Comparison of ENCODE assay signal across 1 cellular context in the genomic region with DNA sequence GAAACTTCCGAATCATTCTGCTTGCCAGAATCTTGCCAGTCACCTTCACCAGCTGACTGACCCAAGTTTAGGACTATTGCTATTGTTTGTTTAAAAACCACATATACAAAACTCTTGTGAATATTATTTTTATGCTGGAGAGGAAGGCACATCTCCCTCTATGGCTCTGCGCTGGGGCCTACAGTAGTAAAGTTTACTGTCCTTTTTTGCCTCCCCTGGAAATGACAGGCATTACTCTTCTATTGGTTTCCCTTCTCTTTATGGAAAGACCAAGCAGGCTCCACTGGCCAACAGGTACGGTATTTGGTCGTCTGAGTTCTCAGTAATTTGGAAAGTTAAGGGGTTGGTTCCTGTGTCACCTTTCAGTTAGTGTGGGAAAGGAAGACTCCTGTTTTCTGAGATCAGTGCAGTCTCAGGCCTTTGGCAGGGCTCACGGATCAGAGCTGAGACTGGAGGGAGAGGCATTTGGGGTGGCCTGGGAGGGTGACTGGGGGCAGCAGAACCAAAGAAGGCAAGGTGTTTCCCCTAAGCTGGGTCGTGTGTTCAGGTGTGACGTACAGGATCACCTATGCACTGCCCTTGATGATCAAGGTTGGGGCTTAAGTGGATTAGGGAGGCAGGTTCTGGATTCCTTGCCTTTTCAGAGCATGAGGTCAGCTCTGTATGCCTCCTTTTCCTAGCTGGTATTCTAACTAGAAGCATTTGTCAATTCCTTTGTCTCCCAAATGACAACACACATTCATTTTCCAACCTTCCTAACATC.
TF ChIP-seq lines count a peak whose summit lies in the region.

No MANE protein-coding gene starts in this region.

TF ChIP-seq in H1, 55 proteins besides CTCF, POLR2A, EP300 and RAD21:
- TF ChIP-seq CTBP2 (IDR thresholded peaks at IDR 0.05; ENCODE audit: borderline replicate concordance, insufficient read depth, insufficient read length, low read length) (no peak), SP4 (IDR thresholded peaks at IDR 0.05; ENCODE audit: low read length) (no peak), NANOG (IDR thresholded peaks at IDR 0.05; ENCODE audit: insufficient read depth, low read depth, low read length, poor library complexity, severe bottlenecking) (no peak), TCF12 (IDR thresholded peaks at IDR 0.05; ENCODE audit: low read depth, low read length) (no peak), SRF (IDR thresholded peaks at IDR 0.05; ENCODE audit: low read depth, low read length) (no peak), EZH2 (IDR thresholded peaks at IDR 0.05; ENCODE audit: low read depth, low read length, severe bottlenecking) (no peak), RFX5 (IDR thresholded peaks at IDR 0.05; ENCODE audit: borderline replicate concordance, low read depth, low read length) (no peak), MAFK (IDR thresholded peaks at IDR 0.05; ENCODE audit: low read depth, low read length) (no peak), CEBPB (IDR thresholded peaks at IDR 0.05; ENCODE audit: low read depth, low read length) (no peak), KDM1A (IDR thresholded peaks at IDR 0.05; ENCODE audit: borderline replicate concordance, low read length) (no peak), ZNF274 (IDR thresholded peaks at IDR 0.05; ENCODE audit: borderline replicate concordance, extremely low read depth, low read length) (no peak), JUN (IDR thresholded peaks at IDR 0.05; ENCODE audit: low read depth, low read length) (no peak), POLR2AphosphoS5 (IDR thresholded peaks at IDR 0.05; ENCODE audit: low read depth, low read length) (no peak), SP1 (IDR thresholded peaks at IDR 0.05; ENCODE audit: low read depth, low read length) (no peak), TBP (IDR thresholded peaks at IDR 0.05; ENCODE audit: low read depth, low read length) (no peak), SIN3A (conservative IDR thresholded peaks at IDR 0.05 in 1 of 2, IDR thresholded peaks at IDR 0.05 in 1 of 2; ENCODE audit: low read depth in 1 of 2, low read length in 2 of 2) (no peak), KDM4A (IDR thresholded peaks at IDR 0.05; ENCODE audit: low read depth, low read length, severe bottlenecking) (no peak)
- TF ChIP-seq, protein P1, sequence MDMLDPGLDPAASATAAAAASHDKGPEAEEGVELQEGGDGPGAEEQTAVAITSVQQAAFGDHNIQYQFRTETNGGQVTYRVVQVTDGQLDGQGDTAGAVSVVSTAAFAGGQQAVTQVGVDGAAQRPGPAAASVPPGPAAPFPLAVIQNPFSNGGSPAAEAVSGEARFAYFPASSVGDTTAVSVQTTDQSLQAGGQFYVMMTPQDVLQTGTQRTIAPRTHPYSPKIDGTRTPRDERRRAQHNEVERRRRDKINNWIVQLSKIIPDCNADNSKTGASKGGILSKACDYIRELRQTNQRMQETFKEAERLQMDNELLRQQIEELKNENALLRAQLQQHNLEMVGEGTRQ (IDR thresholded peaks at IDR 0.05; ENCODE audit: low read length): no peak
- TF ChIP-seq, protein P2, sequence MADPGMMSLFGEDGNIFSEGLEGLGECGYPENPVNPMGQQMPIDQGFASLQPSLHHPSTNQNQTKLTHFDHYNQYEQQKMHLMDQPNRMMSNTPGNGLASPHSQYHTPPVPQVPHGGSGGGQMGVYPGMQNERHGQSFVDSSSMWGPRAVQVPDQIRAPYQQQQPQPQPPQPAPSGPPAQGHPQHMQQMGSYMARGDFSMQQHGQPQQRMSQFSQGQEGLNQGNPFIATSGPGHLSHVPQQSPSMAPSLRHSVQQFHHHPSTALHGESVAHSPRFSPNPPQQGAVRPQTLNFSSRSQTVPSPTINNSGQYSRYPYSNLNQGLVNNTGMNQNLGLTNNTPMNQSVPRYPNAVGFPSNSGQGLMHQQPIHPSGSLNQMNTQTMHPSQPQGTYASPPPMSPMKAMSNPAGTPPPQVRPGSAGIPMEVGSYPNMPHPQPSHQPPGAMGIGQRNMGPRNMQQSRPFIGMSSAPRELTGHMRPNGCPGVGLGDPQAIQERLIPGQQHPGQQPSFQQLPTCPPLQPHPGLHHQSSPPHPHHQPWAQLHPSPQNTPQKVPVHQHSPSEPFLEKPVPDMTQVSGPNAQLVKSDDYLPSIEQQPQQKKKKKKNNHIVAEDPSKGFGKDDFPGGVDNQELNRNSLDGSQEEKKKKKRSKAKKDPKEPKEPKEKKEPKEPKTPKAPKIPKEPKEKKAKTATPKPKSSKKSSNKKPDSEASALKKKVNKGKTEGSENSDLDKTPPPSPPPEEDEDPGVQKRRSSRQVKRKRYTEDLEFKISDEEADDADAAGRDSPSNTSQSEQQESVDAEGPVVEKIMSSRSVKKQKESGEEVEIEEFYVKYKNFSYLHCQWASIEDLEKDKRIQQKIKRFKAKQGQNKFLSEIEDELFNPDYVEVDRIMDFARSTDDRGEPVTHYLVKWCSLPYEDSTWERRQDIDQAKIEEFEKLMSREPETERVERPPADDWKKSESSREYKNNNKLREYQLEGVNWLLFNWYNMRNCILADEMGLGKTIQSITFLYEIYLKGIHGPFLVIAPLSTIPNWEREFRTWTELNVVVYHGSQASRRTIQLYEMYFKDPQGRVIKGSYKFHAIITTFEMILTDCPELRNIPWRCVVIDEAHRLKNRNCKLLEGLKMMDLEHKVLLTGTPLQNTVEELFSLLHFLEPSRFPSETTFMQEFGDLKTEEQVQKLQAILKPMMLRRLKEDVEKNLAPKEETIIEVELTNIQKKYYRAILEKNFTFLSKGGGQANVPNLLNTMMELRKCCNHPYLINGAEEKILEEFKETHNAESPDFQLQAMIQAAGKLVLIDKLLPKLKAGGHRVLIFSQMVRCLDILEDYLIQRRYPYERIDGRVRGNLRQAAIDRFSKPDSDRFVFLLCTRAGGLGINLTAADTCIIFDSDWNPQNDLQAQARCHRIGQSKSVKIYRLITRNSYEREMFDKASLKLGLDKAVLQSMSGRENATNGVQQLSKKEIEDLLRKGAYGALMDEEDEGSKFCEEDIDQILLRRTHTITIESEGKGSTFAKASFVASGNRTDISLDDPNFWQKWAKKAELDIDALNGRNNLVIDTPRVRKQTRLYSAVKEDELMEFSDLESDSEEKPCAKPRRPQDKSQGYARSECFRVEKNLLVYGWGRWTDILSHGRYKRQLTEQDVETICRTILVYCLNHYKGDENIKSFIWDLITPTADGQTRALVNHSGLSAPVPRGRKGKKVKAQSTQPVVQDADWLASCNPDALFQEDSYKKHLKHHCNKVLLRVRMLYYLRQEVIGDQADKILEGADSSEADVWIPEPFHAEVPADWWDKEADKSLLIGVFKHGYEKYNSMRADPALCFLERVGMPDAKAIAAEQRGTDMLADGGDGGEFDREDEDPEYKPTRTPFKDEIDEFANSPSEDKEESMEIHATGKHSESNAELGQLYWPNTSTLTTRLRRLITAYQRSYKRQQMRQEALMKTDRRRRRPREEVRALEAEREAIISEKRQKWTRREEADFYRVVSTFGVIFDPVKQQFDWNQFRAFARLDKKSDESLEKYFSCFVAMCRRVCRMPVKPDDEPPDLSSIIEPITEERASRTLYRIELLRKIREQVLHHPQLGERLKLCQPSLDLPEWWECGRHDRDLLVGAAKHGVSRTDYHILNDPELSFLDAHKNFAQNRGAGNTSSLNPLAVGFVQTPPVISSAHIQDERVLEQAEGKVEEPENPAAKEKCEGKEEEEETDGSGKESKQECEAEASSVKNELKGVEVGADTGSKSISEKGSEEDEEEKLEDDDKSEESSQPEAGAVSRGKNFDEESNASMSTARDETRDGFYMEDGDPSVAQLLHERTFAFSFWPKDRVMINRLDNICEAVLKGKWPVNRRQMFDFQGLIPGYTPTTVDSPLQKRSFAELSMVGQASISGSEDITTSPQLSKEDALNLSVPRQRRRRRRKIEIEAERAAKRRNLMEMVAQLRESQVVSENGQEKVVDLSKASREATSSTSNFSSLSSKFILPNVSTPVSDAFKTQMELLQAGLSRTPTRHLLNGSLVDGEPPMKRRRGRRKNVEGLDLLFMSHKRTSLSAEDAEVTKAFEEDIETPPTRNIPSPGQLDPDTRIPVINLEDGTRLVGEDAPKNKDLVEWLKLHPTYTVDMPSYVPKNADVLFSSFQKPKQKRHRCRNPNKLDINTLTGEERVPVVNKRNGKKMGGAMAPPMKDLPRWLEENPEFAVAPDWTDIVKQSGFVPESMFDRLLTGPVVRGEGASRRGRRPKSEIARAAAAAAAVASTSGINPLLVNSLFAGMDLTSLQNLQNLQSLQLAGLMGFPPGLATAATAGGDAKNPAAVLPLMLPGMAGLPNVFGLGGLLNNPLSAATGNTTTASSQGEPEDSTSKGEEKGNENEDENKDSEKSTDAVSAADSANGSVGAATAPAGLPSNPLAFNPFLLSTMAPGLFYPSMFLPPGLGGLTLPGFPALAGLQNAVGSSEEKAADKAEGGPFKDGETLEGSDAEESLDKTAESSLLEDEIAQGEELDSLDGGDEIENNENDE (IDR thresholded peaks at IDR 0.05; ENCODE audit: insufficient replicate concordance, low read length): no peak
- TF ChIP-seq, protein P3, sequence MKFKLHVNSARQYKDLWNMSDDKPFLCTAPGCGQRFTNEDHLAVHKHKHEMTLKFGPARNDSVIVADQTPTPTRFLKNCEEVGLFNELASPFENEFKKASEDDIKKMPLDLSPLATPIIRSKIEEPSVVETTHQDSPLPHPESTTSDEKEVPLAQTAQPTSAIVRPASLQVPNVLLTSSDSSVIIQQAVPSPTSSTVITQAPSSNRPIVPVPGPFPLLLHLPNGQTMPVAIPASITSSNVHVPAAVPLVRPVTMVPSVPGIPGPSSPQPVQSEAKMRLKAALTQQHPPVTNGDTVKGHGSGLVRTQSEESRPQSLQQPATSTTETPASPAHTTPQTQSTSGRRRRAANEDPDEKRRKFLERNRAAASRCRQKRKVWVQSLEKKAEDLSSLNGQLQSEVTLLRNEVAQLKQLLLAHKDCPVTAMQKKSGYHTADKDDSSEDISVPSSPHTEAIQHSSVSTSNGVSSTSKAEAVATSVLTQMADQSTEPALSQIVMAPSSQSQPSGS (IDR thresholded peaks at IDR 0.05; ENCODE audit: low read length): no peak
